Comparison of ENCODE assay signal across 20 cellular contexts in the genomic region with DNA sequence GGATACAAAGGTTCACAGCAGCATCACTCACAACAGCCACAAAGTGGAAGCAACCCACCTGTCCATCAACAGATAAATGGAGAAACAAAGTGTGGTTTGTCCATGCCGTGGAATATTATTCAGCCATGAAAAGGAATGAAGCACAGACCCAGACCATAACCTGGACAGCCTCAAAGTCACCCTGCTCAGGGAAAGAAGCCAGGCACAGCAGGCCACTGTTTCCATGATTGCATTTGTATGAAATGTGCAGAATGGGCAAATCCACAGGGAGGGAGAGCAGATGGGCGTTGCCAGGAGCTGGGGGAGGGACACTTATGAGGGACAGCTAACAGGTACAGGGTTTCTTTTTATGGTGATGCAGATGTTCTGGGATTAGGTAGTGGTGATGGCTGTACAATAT. TPM values are rescaled to one million over a fixed set of nuclear protein-coding genes. Genes with fewer than 3 reads are reported as not detected.
DNase-seq lines count a peak whose midpoint lies in the region; ATAC-seq, FAIRE-seq and TF ChIP-seq lines count a peak whose summit lies in the region.
"Had no signal": no experiment of that assay in that cellular context is flagged by ENCODE, and none has a peak within 500 bp of the region (broad histone marks: within the 10 kb centered on the region; RNA-seq: fewer than 3 reads in every experiment).

No MANE protein-coding gene starts in this region.

- no peak overlapping the region for H3K4me3 ChIP-seq in astrocyte (ENCODE audit: insufficient read depth, low read depth, low read length)
- H3K4me3 ChIP-seq in kidney (ENCODE audit: low read length in 2 of 2): no peak overlapping the region
- no peak overlapping the region for H3K4me3 ChIP-seq in spleen

- H3K4me1 ChIP-seq in astrocyte (ENCODE audit: insufficient read depth, low read length): no peaks in the 10 kb centered on the region
- peaks cover 6 to 9% of the 10 kb centered on the region in 2 donors for H3K4me1 ChIP-seq in kidney (ENCODE audit: control insufficient read depth in 1 of 2, insufficient read depth in 1 of 2, low read depth in 1 of 2, low read length in 2 of 2)
- peaks cover 0 to 14% (median 10%) of the 10 kb centered on the region in 6 donors for H3K4me1 ChIP-seq in spleen
- H3K4me1 ChIP-seq: BE2C had no signal

- intact Hi-C loops in kidney (cut with DNase I) (loop anchor here (10.0 kb wide), 1 partner anchor 315 kb away; no protein-coding TSS in a partner anchor), spleen (cut with DNase I; ENCODE audit: low total_unique reads) (loop anchor here (5.0 kb wide), 1 partner anchor 452 kb away; no protein-coding TSS in a partner anchor)

- FAIRE-seq in astrocyte (lab: Jason Lieb, UNC): no peak
- FAIRE-seq in kidney (lab: Jason Lieb, UNC): no peak

- H4K20me1 ChIP-seq in astrocyte (ENCODE audit: insufficient read depth, low read length): no peaks in the 10 kb centered on the region

- H3K4me2 ChIP-seq in astrocyte (ENCODE audit: low read length): no peak overlapping the region
- H3K4me2 ChIP-seq: KMS-11 had no signal

- peaks cover 69% of the 10 kb centered on the region for H3K27me3 Mint-ChIP-seq in astrocyte (ENCODE audit: low read depth, unreplicated experiment)

- no peak overlapping the region for H2AFZ ChIP-seq in astrocyte (ENCODE audit: low read depth, low read length)

- no peaks in the 10 kb centered on the region for H3K4me1 Mint-ChIP-seq in astrocyte (ENCODE audit: low read depth, unreplicated experiment)

- TF ChIP-seq RAD21 in Ishikawa (IDR thresholded peaks at IDR 0.05; ENCODE audit: low read depth): no peak

- H3K27ac Mint-ChIP-seq in astrocyte (ENCODE audit: unreplicated experiment): no peak overlapping the region
- H3K27ac Mint-ChIP-seq: HFFc6 had no signal

- H3K36me3 ChIP-seq in astrocyte (ENCODE audit: insufficient read depth, low read length): no peaks in the 10 kb centered on the region
- no peaks in the 10 kb centered on the region for H3K36me3 ChIP-seq in kidney (ENCODE audit: control insufficient read depth in 1 of 2, insufficient read depth in 2 of 2, low read length in 2 of 2)
- H3K36me3 ChIP-seq in spleen: no peaks in the 10 kb centered on the region
- H3K36me3 ChIP-seq: BE2C had no signal

- no peak for TF ChIP-seq EP300 in Ishikawa (IDR thresholded peaks at IDR 0.05; ENCODE audit: borderline replicate concordance)

- H3K27ac ChIP-seq in astrocyte (ENCODE audit: low read depth, low read length): no peak overlapping the region
- no peak overlapping the region for H3K27ac ChIP-seq in kidney (ENCODE audit: low read depth in 2 of 2, low read length in 2 of 2)
- H3K27ac ChIP-seq in spleen: no peak overlapping the region
- H3K27ac ChIP-seq: KMS-11 had no signal

- TF ChIP-seq CTCF in astrocyte (IDR thresholded peaks at IDR 0.05; ENCODE audit: insufficient read depth, low read depth, low read length) (no peak), kidney (IDR thresholded peaks at IDR 0.05; ENCODE audit: borderline replicate concordance, extremely low read depth, insufficient read depth) (no peak), spleen (IDR thresholded peaks at IDR 0.05 in 8 of 11, conservative IDR thresholded peaks at IDR 0.05 in 3 of 11) (no peak)

- H3K9ac ChIP-seq in astrocyte (ENCODE audit: low read length) (no peak overlapping the region), kidney (ENCODE audit: low read length in 2 of 2) (no peak overlapping the region)
- H3K9ac ChIP-seq: KMS-11 had no signal

- no peaks in the 10 kb centered on the region for H3K79me2 ChIP-seq in astrocyte (ENCODE audit: insufficient read depth, low read length)

- peaks cover 36% of the 10 kb centered on the region for H3K27me3 ChIP-seq in astrocyte (ENCODE audit: insufficient read depth, low read length)
- H3K27me3 ChIP-seq in spleen (replicated peaks in 1 of 7): peaks cover 0 to 54% (median 0%) of the 10 kb centered on the region in 7 donors

- peak overlapping the region; percentile 50 for H3K4me3 Mint-ChIP-seq in astrocyte (ENCODE audit: unreplicated experiment)
- H3K4me3 Mint-ChIP-seq: CD8-positive, alpha-beta memory T cell; HFFc6 had no signal

- H3K9me3 ChIP-seq in astrocyte (ENCODE audit: insufficient read depth, low read depth, low read length) (no peaks in the 10 kb centered on the region), kidney (ENCODE audit: control insufficient read depth in 1 of 2, low read length in 2 of 2) (peaks cover 0 to 2% of the 10 kb centered on the region in 2 donors), spleen (peaks cover 0 to 2% (median 0%) of the 10 kb centered on the region in 8 donors)
- H3K9me3 ChIP-seq: BE2C had no signal

- ATAC-seq in HG03469 (IDR thresholded peaks at IDR 0.05; ENCODE audit: unreplicated experiment) (no peak), HG03571 (IDR thresholded peaks at IDR 0.05; ENCODE audit: unreplicated experiment) (no peak)
- ATAC-seq: Panc1 had no signal

- no peak for TF ChIP-seq POLR2A in spleen (IDR thresholded peaks at IDR 0.05)

- DNase-seq in astrocyte (ENCODE audit: low read depth): no peak
- DNase-seq in kidney: peak; percentile 38
- peak; percentile 33 for DNase-seq in spleen
- no peak for DNase-seq in activated CD4-positive, alpha-beta T cell treated with anti-CD3 and anti-CD28 coated beads, Interleukin-2, amount 50 U/mL, for 48 hours
- DNase-seq: BE2C, GOT3, HFFc6, NCI-H1694, NCI-H82, SHP77 had no signal

- 79 to 93% (median 89%) methylated on average over 2 of the region's 2 CpGs for WGBS in spleen, 5 donors

- peaks cover 4% of the 10 kb centered on the region for H3K9me3 Mint-ChIP-seq in astrocyte (ENCODE audit: unreplicated experiment)
- H3K9me3 Mint-ChIP-seq: HFFc6 had no signal

- peaks cover 1% of the 10 kb centered on the region for H3K36me3 Mint-ChIP-seq in astrocyte (ENCODE audit: low read depth, unreplicated experiment)
- H3K36me3 Mint-ChIP-seq: CD8-positive, alpha-beta memory T cell had no signal

TF ChIP-seq in Ishikawa, 13 proteins besides CTCF, POLR2A, EP300 and RAD21:
- peak; percentile 31; the same call in 1 of the 2 replicates for TF ChIP-seq NFIC (IDR thresholded peaks at IDR 0.05)
- TF ChIP-seq TAF1 (IDR thresholded peaks at IDR 0.05; ENCODE audit: low read depth): no peak

RNA-seq across cellular contexts. Expression of gene FOXL3, which starts 30.3 kb away (rescaled TPM):
- total RNA-seq in astrocyte (not detected in 2 replicates), kidney (not detected), spleen (not detected)
- polyA plus RNA-seq in kidney (ENCODE audit: insufficient read depth, low read depth, low replicate concordance) (not detected), spleen (not detected)
- total RNA-seq: CD8-positive, alpha-beta memory T cell; Daoy; HFFc6; MCF 10A; NCI-H460 had no signal
- polyA plus RNA-seq: AG04450; CD8-positive, alpha-beta memory T cell had no signal

Comparison
In these comparisons a context has a peak if more than half of its experiments do, and no peak if none do; other contexts are left out.
1. DNase-seq: peak in kidney (single experiment) and spleen (single experiment); none in astrocyte (single experiment) and activated CD4-positive, alpha-beta T cell treated with anti-CD3 and anti-CD28 coated beads, Interleukin-2, amount 50 U/mL, for 48 hours (0 of 2).